Comparison of ENCODE assay signal across 1 cellular context in the genomic region with DNA sequence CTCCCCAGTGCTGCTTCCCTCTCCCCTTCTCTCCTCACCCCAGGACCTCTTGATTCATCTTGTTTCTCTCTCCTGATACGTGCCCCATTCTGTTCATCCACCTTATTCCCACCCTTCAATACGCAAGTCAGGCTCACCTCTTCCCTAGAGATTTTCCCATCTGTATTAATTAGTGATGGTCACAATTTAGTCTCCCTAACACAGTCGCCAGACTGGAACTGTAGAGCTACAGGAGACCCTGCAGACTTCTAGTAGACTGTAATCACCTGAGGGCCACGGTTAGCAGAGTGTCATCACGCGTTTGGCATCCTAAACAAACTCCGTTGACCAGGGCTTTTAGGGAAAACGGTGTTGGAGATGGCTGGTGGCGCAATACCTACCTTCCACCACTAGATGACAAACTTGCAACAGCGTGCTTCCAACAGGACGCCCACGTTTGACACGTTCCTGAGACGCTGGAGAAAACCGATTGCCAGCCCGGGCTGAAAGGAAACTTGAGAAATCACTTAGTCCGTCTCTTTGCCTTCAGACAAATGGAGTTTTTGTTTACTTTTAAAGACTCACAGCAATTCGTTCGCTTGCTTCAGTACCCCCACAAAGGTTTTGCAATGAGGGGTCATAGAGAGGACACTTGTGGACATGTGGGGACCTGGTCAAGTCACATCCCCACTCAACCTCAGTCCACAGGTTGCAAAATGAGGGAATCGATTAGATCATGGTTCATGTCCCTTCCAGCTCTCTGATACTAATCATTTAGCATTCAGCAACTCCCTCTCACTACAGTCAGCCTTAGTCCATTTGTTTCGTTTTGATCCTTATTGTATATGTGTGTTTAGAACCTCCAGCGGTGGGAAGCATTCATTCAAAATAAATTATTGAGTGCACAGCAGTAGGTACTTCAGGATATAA.
A peak's percentile ranks its signal among the peaks of the same experiment; 100 is the strongest.
TF ChIP-seq lines count a peak whose summit lies in the region.

No MANE protein-coding gene starts in this region.

TF ChIP-seq in GM12878, 131 proteins besides CTCF, POLR2A, EP300 and RAD21 (continues in another document):
- no peak for TF ChIP-seq NRF1 (conservative IDR thresholded peaks at IDR 0.05; ENCODE audit: low read depth, low read length)
- TF ChIP-seq, protein P1, sequence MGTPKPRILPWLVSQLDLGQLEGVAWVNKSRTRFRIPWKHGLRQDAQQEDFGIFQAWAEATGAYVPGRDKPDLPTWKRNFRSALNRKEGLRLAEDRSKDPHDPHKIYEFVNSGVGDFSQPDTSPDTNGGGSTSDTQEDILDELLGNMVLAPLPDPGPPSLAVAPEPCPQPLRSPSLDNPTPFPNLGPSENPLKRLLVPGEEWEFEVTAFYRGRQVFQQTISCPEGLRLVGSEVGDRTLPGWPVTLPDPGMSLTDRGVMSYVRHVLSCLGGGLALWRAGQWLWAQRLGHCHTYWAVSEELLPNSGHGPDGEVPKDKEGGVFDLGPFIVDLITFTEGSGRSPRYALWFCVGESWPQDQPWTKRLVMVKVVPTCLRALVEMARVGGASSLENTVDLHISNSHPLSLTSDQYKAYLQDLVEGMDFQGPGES (IDR thresholded peaks at IDR 0.05): no peak
- no peak for TF ChIP-seq KLF5 (IDR thresholded peaks at IDR 0.05; ENCODE audit: partially characterized antibody)
- TF ChIP-seq, protein P2, sequence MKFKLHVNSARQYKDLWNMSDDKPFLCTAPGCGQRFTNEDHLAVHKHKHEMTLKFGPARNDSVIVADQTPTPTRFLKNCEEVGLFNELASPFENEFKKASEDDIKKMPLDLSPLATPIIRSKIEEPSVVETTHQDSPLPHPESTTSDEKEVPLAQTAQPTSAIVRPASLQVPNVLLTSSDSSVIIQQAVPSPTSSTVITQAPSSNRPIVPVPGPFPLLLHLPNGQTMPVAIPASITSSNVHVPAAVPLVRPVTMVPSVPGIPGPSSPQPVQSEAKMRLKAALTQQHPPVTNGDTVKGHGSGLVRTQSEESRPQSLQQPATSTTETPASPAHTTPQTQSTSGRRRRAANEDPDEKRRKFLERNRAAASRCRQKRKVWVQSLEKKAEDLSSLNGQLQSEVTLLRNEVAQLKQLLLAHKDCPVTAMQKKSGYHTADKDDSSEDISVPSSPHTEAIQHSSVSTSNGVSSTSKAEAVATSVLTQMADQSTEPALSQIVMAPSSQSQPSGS (IDR thresholded peaks at IDR 0.05; ENCODE audit: low read length): no peak
- peak; percentile 68; the same call in 1 of the 2 replicates for TF ChIP-seq NBN (IDR thresholded peaks at IDR 0.05)
- no peak for TF ChIP-seq ZNF274 (IDR thresholded peaks at IDR 0.05; ENCODE audit: insufficient read depth, insufficient read length)
- TF ChIP-seq CEBPB (IDR thresholded peaks at IDR 0.05; ENCODE audit: borderline replicate concordance in 1 of 2, low read depth in 2 of 2, low read length in 2 of 2): no peak
- TF ChIP-seq FOS (IDR thresholded peaks at IDR 0.05; ENCODE audit: borderline replicate concordance, extremely low read depth, insufficient read length): no peak
- TF ChIP-seq SMAD1 (IDR thresholded peaks at IDR 0.05; ENCODE audit: low read depth, partially characterized antibody): no peak
- TF ChIP-seq, protein P3, sequence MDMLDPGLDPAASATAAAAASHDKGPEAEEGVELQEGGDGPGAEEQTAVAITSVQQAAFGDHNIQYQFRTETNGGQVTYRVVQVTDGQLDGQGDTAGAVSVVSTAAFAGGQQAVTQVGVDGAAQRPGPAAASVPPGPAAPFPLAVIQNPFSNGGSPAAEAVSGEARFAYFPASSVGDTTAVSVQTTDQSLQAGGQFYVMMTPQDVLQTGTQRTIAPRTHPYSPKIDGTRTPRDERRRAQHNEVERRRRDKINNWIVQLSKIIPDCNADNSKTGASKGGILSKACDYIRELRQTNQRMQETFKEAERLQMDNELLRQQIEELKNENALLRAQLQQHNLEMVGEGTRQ (IDR thresholded peaks at IDR 0.05; ENCODE audit: borderline replicate concordance, low read depth, low read length): no peak
- TF ChIP-seq ZNF217 (IDR thresholded peaks at IDR 0.05): no peak
- TF ChIP-seq CHD1 (IDR thresholded peaks at IDR 0.05; ENCODE audit: low read depth, low read length): no peak
- TF ChIP-seq GATAD2B (conservative IDR thresholded peaks at IDR 0.05; ENCODE audit: low read depth): no peak; the same call in 1 of the 2 replicates
- TF ChIP-seq ESRRA (IDR thresholded peaks at IDR 0.05; ENCODE audit: low read length): 0 out of 2 replicates have a peak, but pooled peaks have one; percentile 18
- TF ChIP-seq YBX1 (IDR thresholded peaks at IDR 0.05): no peak
- TF ChIP-seq, protein P4, sequence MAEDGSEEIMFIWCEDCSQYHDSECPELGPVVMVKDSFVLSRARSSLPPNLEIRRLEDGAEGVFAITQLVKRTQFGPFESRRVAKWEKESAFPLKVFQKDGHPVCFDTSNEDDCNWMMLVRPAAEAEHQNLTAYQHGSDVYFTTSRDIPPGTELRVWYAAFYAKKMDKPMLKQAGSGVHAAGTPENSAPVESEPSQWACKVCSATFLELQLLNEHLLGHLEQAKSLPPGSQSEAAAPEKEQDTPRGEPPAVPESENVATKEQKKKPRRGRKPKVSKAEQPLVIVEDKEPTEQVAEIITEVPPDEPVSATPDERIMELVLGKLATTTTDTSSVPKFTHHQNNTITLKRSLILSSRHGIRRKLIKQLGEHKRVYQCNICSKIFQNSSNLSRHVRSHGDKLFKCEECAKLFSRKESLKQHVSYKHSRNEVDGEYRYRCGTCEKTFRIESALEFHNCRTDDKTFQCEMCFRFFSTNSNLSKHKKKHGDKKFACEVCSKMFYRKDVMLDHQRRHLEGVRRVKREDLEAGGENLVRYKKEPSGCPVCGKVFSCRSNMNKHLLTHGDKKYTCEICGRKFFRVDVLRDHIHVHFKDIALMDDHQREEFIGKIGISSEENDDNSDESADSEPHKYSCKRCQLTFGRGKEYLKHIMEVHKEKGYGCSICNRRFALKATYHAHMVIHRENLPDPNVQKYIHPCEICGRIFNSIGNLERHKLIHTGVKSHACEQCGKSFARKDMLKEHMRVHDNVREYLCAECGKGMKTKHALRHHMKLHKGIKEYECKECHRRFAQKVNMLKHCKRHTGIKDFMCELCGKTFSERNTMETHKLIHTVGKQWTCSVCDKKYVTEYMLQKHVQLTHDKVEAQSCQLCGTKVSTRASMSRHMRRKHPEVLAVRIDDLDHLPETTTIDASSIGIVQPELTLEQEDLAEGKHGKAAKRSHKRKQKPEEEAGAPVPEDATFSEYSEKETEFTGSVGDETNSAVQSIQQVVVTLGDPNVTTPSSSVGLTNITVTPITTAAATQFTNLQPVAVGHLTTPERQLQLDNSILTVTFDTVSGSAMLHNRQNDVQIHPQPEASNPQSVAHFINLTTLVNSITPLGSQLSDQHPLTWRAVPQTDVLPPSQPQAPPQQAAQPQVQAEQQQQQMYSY (CRISPR knock-in tag; IDR thresholded peaks at IDR 0.05): no peak
- TF ChIP-seq SMC3 (IDR thresholded peaks at IDR 0.05; ENCODE audit: borderline replicate concordance, low read length): peak; percentile 100
- TF ChIP-seq TARDBP (IDR thresholded peaks at IDR 0.05; ENCODE audit: borderline replicate concordance): peak; percentile 79; the same call in 1 of the 2 replicates
- TF ChIP-seq NR2C2 (IDR thresholded peaks at IDR 0.05; ENCODE audit: borderline replicate concordance, control insufficient read depth, insufficient read length, low read depth): no peak
- no peak for TF ChIP-seq MYC (IDR thresholded peaks at IDR 0.05; ENCODE audit: insufficient read depth, insufficient read length, insufficient replicate concordance, low read length, severe bottlenecking)
- TF ChIP-seq, protein P5, sequence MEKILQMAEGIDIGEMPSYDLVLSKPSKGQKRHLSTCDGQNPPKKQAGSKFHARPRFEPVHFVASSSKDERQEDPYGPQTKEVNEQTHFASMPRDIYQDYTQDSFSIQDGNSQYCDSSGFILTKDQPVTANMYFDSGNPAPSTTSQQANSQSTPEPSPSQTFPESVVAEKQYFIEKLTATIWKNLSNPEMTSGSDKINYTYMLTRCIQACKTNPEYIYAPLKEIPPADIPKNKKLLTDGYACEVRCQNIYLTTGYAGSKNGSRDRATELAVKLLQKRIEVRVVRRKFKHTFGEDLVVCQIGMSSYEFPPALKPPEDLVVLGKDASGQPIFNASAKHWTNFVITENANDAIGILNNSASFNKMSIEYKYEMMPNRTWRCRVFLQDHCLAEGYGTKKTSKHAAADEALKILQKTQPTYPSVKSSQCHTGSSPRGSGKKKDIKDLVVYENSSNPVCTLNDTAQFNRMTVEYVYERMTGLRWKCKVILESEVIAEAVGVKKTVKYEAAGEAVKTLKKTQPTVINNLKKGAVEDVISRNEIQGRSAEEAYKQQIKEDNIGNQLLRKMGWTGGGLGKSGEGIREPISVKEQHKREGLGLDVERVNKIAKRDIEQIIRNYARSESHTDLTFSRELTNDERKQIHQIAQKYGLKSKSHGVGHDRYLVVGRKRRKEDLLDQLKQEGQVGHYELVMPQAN (conservative IDR thresholded peaks at IDR 0.05): no peak
- peak; percentile 54; the same call in 1 of the 2 replicates for TF ChIP-seq PAX5 (IDR thresholded peaks at IDR 0.05; ENCODE audit: borderline replicate concordance, low read depth, low read length)
- TF ChIP-seq SMARCA5 (IDR thresholded peaks at IDR 0.05): peak; percentile 90
- TF ChIP-seq, protein P6, sequence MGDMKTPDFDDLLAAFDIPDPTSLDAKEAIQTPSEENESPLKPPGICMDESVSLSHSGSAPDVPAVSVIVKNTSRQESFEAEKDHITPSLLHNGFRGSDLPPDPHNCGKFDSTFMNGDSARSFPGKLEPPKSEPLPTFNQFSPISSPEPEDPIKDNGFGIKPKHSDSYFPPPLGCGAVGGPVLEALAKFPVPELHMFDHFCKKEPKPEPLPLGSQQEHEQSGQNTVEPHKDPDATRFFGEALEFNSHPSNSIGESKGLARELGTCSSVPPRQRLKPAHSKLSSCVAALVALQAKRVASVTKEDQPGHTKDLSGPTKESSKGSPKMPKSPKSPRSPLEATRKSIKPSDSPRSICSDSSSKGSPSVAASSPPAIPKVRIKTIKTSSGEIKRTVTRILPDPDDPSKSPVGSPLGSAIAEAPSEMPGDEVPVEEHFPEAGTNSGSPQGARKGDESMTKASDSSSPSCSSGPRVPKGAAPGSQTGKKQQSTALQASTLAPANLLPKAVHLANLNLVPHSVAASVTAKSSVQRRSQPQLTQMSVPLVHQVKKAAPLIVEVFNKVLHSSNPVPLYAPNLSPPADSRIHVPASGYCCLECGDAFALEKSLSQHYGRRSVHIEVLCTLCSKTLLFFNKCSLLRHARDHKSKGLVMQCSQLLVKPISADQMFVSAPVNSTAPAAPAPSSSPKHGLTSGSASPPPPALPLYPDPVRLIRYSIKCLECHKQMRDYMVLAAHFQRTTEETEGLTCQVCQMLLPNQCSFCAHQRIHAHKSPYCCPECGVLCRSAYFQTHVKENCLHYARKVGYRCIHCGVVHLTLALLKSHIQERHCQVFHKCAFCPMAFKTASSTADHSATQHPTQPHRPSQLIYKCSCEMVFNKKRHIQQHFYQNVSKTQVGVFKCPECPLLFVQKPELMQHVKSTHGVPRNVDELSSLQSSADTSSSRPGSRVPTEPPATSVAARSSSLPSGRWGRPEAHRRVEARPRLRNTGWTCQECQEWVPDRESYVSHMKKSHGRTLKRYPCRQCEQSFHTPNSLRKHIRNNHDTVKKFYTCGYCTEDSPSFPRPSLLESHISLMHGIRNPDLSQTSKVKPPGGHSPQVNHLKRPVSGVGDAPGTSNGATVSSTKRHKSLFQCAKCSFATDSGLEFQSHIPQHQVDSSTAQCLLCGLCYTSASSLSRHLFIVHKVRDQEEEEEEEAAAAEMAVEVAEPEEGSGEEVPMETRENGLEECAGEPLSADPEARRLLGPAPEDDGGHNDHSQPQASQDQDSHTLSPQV (IDR thresholded peaks at IDR 0.05): peak; percentile 66; the same call in 1 of the 2 replicates
- TF ChIP-seq ZNF622 (IDR thresholded peaks at IDR 0.05): no peak
- no peak for TF ChIP-seq FOXK2 (IDR thresholded peaks at IDR 0.05)
- TF ChIP-seq SRF (IDR thresholded peaks at IDR 0.05; ENCODE audit: low read depth in 2 of 2, low read length in 2 of 2): 0 out of 4 replicates have a peak, but pooled peaks of 1 of the 2 experiments have one; percentile 46
- TF ChIP-seq ASH2L (IDR thresholded peaks at IDR 0.05; ENCODE audit: borderline replicate concordance, low read depth): no peak
- TF ChIP-seq, protein P7, sequence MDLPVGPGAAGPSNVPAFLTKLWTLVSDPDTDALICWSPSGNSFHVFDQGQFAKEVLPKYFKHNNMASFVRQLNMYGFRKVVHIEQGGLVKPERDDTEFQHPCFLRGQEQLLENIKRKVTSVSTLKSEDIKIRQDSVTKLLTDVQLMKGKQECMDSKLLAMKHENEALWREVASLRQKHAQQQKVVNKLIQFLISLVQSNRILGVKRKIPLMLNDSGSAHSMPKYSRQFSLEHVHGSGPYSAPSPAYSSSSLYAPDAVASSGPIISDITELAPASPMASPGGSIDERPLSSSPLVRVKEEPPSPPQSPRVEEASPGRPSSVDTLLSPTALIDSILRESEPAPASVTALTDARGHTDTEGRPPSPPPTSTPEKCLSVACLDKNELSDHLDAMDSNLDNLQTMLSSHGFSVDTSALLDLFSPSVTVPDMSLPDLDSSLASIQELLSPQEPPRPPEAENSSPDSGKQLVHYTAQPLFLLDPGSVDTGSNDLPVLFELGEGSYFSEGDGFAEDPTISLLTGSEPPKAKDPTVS (IDR thresholded peaks at IDR 0.05; ENCODE audit: low read depth, low read length): no peak
- no peak for TF ChIP-seq RCOR1 (conservative IDR thresholded peaks at IDR 0.05; ENCODE audit: low read depth, low read length)
- no peak for TF ChIP-seq DPF2 (IDR thresholded peaks at IDR 0.05)
- peak; percentile 82 for TF ChIP-seq IKZF1 (conservative IDR thresholded peaks at IDR 0.05)
- TF ChIP-seq PAX8 (IDR thresholded peaks at IDR 0.05): no peak
- TF ChIP-seq, protein P8, sequence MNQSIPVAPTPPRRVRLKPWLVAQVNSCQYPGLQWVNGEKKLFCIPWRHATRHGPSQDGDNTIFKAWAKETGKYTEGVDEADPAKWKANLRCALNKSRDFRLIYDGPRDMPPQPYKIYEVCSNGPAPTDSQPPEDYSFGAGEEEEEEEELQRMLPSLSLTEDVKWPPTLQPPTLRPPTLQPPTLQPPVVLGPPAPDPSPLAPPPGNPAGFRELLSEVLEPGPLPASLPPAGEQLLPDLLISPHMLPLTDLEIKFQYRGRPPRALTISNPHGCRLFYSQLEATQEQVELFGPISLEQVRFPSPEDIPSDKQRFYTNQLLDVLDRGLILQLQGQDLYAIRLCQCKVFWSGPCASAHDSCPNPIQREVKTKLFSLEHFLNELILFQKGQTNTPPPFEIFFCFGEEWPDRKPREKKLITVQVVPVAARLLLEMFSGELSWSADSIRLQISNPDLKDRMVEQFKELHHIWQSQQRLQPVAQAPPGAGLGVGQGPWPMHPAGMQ (IDR thresholded peaks at IDR 0.05; ENCODE audit: borderline replicate concordance): no peak
- peak; percentile 81 for TF ChIP-seq EED (IDR thresholded peaks at IDR 0.05; ENCODE audit: low read depth)
- TF ChIP-seq STAT3 (IDR thresholded peaks at IDR 0.05; ENCODE audit: low read depth, low read length): no peak
- no peak for TF ChIP-seq BCL11A (IDR thresholded peaks at IDR 0.05; ENCODE audit: low read depth, low read length)
- no peak for TF ChIP-seq PML (IDR thresholded peaks at IDR 0.05; ENCODE audit: low read length)
- peak; percentile 61; the same call in 1 of the 2 replicates for TF ChIP-seq MXI1 (IDR thresholded peaks at IDR 0.05; ENCODE audit: low read depth, low read length)
- TF ChIP-seq ZBED1 (IDR thresholded peaks at IDR 0.05; ENCODE audit: borderline replicate concordance): 0 out of 2 replicates have a peak, but pooled peaks have one; percentile 31
- peak; percentile 61 for TF ChIP-seq CREB1 (IDR thresholded peaks at IDR 0.05; ENCODE audit: low read depth)
- peak; percentile 81 for TF ChIP-seq ZSCAN29 (IDR thresholded peaks at IDR 0.05)
- no peak for TF ChIP-seq WRNIP1 (IDR thresholded peaks at IDR 0.05; ENCODE audit: borderline replicate concordance, low read depth, low read length)
- no peak for TF ChIP-seq RFX5 (IDR thresholded peaks at IDR 0.05; ENCODE audit: low read depth, low read length)
- no peak for TF ChIP-seq ZNF207 (IDR thresholded peaks at IDR 0.05; ENCODE audit: borderline replicate concordance)
